ENCODE assay signal across 28 cellular contexts in the genomic region with DNA sequence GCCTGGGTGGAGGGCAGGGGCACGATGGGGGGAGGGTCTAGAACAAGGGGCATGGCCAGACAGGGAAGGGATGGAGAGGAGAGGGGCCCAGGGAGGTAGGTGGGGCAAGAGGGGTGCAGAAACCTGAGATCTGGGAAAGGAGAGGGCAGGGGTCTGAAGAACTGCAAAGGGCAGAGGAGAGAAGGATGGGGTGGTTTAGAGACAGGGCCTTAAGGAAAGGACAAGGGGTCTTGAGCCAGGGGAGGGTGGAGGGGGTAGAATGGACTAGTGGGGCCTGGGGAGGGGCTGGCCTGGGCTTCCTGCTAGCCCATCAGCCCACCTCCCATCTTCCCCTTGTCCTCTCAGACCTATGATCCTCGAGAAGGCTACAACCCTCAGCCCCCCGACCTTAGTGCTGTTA.
"Had no signal": no experiment of that assay in that cellular context is flagged by ENCODE, and none has a peak within 500 bp of the region (broad histone marks: within the 10 kb centered on the region; RNA-seq: fewer than 3 reads in every experiment).

No MANE protein-coding gene starts in this region.

- H3K27me3 Mint-ChIP-seq: activated T-cell treated with anti-CD3 and anti-CD28 coated beads, Interleukin-2, amount 50 U/mL, for 24 hours had no signal

- ATAC-seq: activated CD8-positive, alpha-beta T cell treated with anti-CD3 and anti-CD28 coated beads, Interleukin-2, amount 10 ng/mL, durations not matched to agents 7 days and 5 days; body of pancreas had no signal

- H3K4me3 Mint-ChIP-seq: activated CD8-positive, alpha-beta T cell treated with anti-CD3 and anti-CD28 coated beads, Interleukin-2, amount 10 ng/mL, durations not matched to agents 7 days and 5 days; activated T-cell treated with anti-CD3 and anti-CD28 coated beads, Interleukin-2, amount 50 U/mL, for 24 hours had no signal

- FAIRE-seq: astrocyte had no signal

- H3K27ac ChIP-seq: adrenal gland, body of pancreas, breast epithelium, SJCRH30, SK-N-MC, WERI-Rb-1 had no signal

- H3K9me3 ChIP-seq: adrenal gland, body of pancreas, breast epithelium, SJCRH30 had no signal

- H3K9me3 Mint-ChIP-seq: activated naive CD4-positive, alpha-beta T cell treated with anti-CD3 and anti-CD28 coated beads, Interleukin-2, amount 50 U/mL, for 72 hours; activated T-cell treated with anti-CD3 and anti-CD28 coated beads, Interleukin-2, amount 50 U/mL, for 24 hours; activated T-helper 2 cell treated with anti-CD3 and anti-CD28 coated beads, Interferon-gamma antibody, Interleukin-2, Interleukin-4, amounts not matched to agents 10 μg/mL and 5 μg/mL and 100 μg/mL, durations not matched to agents 14 hours and 24 hours and 36 hours had no signal

- DNase-seq: activated CD4-positive, alpha-beta T cell treated with anti-CD3 and anti-CD28 coated beads for 1 hour; activated CD4-positive, alpha-beta T cell treated with anti-CD3 and anti-CD28 coated beads for 48 hours; activated CD4-positive, alpha-beta T cell treated with anti-CD3 and anti-CD28 coated beads, Interleukin-2, amount 50 U/mL, for 48 hours; activated CD4-positive, CD25-positive, alpha-beta regulatory T cell; activated CD8-positive, alpha-beta T cell treated with anti-CD3 and anti-CD28 coated beads, Interleukin-2, amount 10 ng/mL, durations not matched to agents 7 days and 5 days; activated gamma-delta T cell; activated naive CD4-positive, alpha-beta T cell treated with Interleukin-2 at 50 U/mL for 16 hours; activated T-cell treated with anti-CD3 and anti-CD28 coated beads, Interleukin-2, amount 50 U/mL, for 24 hours; adrenal gland; body of pancreas; MM.1S; MV-4-11; NCI-H1092; NCI-H1436 treated with DMSO at 0.1 percent for 48 hours; NCI-H1694 treated with DMSO at 0.1 percent for 48 hours; NCI-H2029; NCI-H345; NCI-H526; NCI-H748 treated with DMSO at 0.1 percent for 48 hours; SHP77; SJCRH30; T1000; WERI-Rb-1 had no signal

- H3K4me3 ChIP-seq: adrenal gland, body of pancreas, SJCRH30 had no signal

- H3K36me3 ChIP-seq: adrenal gland, breast epithelium, WERI-Rb-1 had no signal

- H3K4me1 ChIP-seq: adrenal gland, body of pancreas, breast epithelium, SJCRH30 had no signal

- H3K36me3 Mint-ChIP-seq: activated naive CD4-positive, alpha-beta T cell treated with anti-CD3 and anti-CD28 coated beads, Interleukin-2, amount 50 U/mL, for 72 hours had no signal

- H3K27ac Mint-ChIP-seq: activated CD8-positive, alpha-beta T cell treated with anti-CD3 and anti-CD28 coated beads, Interleukin-2, amount 10 ng/mL, durations not matched to agents 7 days and 5 days; activated naive CD4-positive, alpha-beta T cell treated with anti-CD3 and anti-CD28 coated beads, Interleukin-2, amount 50 U/mL, for 72 hours; activated T-cell treated with anti-CD3 and anti-CD28 coated beads, Interleukin-2, amount 50 U/mL, for 24 hours; activated T-helper 2 cell treated with anti-CD3 and anti-CD28 coated beads, Interferon-gamma antibody, Interleukin-2, Interleukin-4, amounts not matched to agents 10 μg/mL and 5 μg/mL and 100 μg/mL, durations not matched to agents 14 hours and 24 hours and 36 hours had no signal

- H3K27me3 ChIP-seq: adrenal gland, body of pancreas, breast epithelium, SJCRH30 had no signal
